In genomic region chr2:1777156-1777555, GRCh38 we compare ENCODE assay signal across 1 cellular context.
TF ChIP-seq lines count a peak whose summit lies in the region.

No MANE protein-coding gene starts in this region.

TF ChIP-seq in H1, 55 proteins besides CTCF, POLR2A, EP300 and RAD21:
- no peak for TF ChIP-seq HDAC6 (IDR thresholded peaks at IDR 0.05; ENCODE audit: low read depth, low read length)
- TF ChIP-seq SP1 (IDR thresholded peaks at IDR 0.05; ENCODE audit: low read depth, low read length) = no peak
- TF ChIP-seq ATF3 (IDR thresholded peaks at IDR 0.05; ENCODE audit: insufficient read depth, low read depth, low read length) = no peak
- TF ChIP-seq GTF2F1 (IDR thresholded peaks at IDR 0.05; ENCODE audit: borderline replicate concordance, low read depth, low read length) = no peak
- TF ChIP-seq KDM4A (IDR thresholded peaks at IDR 0.05; ENCODE audit: low read depth, low read length, severe bottlenecking) = no peak
- no peak for TF ChIP-seq FOSL1 (IDR thresholded peaks at IDR 0.05; ENCODE audit: insufficient read depth, low read depth, low read length)
- TF ChIP-seq USF2 (IDR thresholded peaks at IDR 0.05; ENCODE audit: low read length) = no peak
- TF ChIP-seq JUND (IDR thresholded peaks at IDR 0.05; ENCODE audit: low read length) = no peak
- TF ChIP-seq SRF (IDR thresholded peaks at IDR 0.05; ENCODE audit: low read depth, low read length) = no peak
- no peak for TF ChIP-seq CHD2 (IDR thresholded peaks at IDR 0.05; ENCODE audit: low read length)
- TF ChIP-seq PHF8 (conservative IDR thresholded peaks at IDR 0.05; ENCODE audit: low read depth, low read length) = no peak
- no peak for TF ChIP-seq TBP (IDR thresholded peaks at IDR 0.05; ENCODE audit: low read depth, low read length)
- no peak for TF ChIP-seq POLR2AphosphoS5 (IDR thresholded peaks at IDR 0.05; ENCODE audit: low read depth, low read length)
- no peak for TF ChIP-seq CBX5 (IDR thresholded peaks at IDR 0.05; ENCODE audit: low read depth, low read length)
- no peak for TF ChIP-seq CBX8 (IDR thresholded peaks at IDR 0.05; ENCODE audit: borderline replicate concordance, low read depth, low read length)
